2 cellular contexts compared by ENCODE assay signal in genomic region chr2:14234911-14235310, GRCh38.
TF ChIP-seq lines count a peak whose summit lies in the region.

No MANE protein-coding gene starts in this region.

TF ChIP-seq in GM12878, 131 proteins besides CTCF, POLR2A, EP300 and RAD21 (continued from another document):
- TF ChIP-seq REST (IDR thresholded peaks at IDR 0.05; ENCODE audit: low read depth, low read length) (no peak), RUNX3 (IDR thresholded peaks at IDR 0.05; ENCODE audit: low read length) (peak; percentile 14; the same call in 1 of the 2 replicates), MEF2B (IDR thresholded peaks at IDR 0.05; ENCODE audit: partially characterized antibody, poor library complexity, severe bottlenecking) (no peak)

TF ChIP-seq in WTC11, 78 proteins besides CTCF, POLR2A, EP300 and RAD21 (continued from another document):
- TF ChIP-seq ATF6 (CRISPR knock-in tag; IDR thresholded peaks at IDR 0.05) (no peak), NFE2L1 (CRISPR knock-in tag; IDR thresholded peaks at IDR 0.05) (no peak), FOXP1 (CRISPR knock-in tag; IDR thresholded peaks at IDR 0.05; ENCODE audit: borderline replicate concordance) (no peak), E2F1 (CRISPR knock-in tag; IDR thresholded peaks at IDR 0.05) (no peak), USF2 (CRISPR knock-in tag; IDR thresholded peaks at IDR 0.05) (no peak), ZNF263 (CRISPR knock-in tag; IDR thresholded peaks at IDR 0.05; ENCODE audit: low read depth) (no peak), ZNF671 (CRISPR knock-in tag; IDR thresholded peaks at IDR 0.05) (no peak), ZMAT4 (CRISPR knock-in tag; IDR thresholded peaks at IDR 0.05) (no peak), SP1 (CRISPR knock-in tag; conservative IDR thresholded peaks at IDR 0.05) (no peak), ZNF121 (CRISPR knock-in tag; IDR thresholded peaks at IDR 0.05) (no peak), ZNF512 (CRISPR knock-in tag; IDR thresholded peaks at IDR 0.05; ENCODE audit: borderline replicate concordance) (no peak), MYBL2 (CRISPR knock-in tag; IDR thresholded peaks at IDR 0.05) (no peak), TEAD4 (CRISPR knock-in tag; IDR thresholded peaks at IDR 0.05) (no peak), STAT6 (CRISPR knock-in tag; conservative IDR thresholded peaks at IDR 0.05; ENCODE audit: low read depth) (no peak), AR (CRISPR knock-in tag; IDR thresholded peaks at IDR 0.05) (no peak), GABPB1 (CRISPR knock-in tag; IDR thresholded peaks at IDR 0.05) (no peak), FOXK1 (CRISPR knock-in tag; IDR thresholded peaks at IDR 0.05) (no peak), ZBTB43 (CRISPR knock-in tag; IDR thresholded peaks at IDR 0.05) (no peak), JAZF1 (CRISPR knock-in tag; IDR thresholded peaks at IDR 0.05) (no peak)
